ENCODE assay signal across 9 cellular contexts in the genomic region with DNA sequence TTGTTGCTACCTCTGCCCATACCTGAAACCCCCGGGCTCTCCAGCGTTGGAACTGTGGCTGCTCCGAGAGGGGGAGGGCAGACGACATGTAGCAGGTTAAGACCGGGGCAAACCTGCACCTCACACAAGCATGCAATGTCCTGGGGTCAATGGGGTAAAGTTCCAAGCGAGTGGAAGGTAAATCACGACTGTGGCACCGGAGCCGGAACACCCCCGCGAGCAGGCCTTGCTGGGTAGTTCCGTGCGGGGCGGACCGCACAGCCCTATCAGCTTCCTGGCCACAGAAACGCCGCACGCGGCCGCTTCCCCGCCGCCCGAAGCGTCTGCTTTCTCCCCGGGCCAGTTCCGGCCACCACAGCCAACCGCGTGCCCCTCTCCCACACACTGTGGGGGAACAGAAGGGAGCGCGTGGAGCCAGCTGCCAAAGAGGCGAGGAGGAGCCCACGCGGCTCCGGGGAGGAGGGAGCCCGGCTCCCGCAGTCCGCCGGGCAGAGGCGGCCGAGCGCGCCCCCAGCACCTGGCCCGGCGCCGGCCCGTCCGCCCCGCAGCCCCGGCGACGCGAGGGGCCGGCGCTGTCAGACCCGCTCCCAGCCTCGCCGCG. TPM values are rescaled to one million over a fixed set of nuclear protein-coding genes. Genes with fewer than 3 reads are reported as not detected.
DNase-seq lines count a peak whose midpoint lies in the region; ATAC-seq and TF ChIP-seq lines count a peak whose summit lies in the region.
"Had no signal": no experiment of that assay in that cellular context is flagged by ENCODE, and none has a peak within 500 bp of the region (broad histone marks: within the 10 kb centered on the region; RNA-seq: fewer than 3 reads in every experiment).

No MANE protein-coding gene starts in this region.

- H3K4me3 Mint-ChIP-seq in T-cell: peak overlapping the region; percentile 49 to 56 (median 51)

- H3K9me3 ChIP-seq in duodenal mucosa (ENCODE audit: control insufficient read depth in 1 of 2, low read length in 2 of 2) (no peaks in the 10 kb centered on the region), upper lobe of right lung (no peaks in the 10 kb centered on the region)
- H3K9me3 ChIP-seq: neutrophil had no signal

- H3K27me3 Mint-ChIP-seq in T-cell: peaks cover 45 to 66% of the 10 kb centered on the region in 2 donors

- DNase-seq in AG08395 (ENCODE audit: low spot score) (peak; percentile 11), GM13976 (ENCODE audit: low spot score) (peak; percentile 64), T-cell (peak in 8 of 34 experiments; percentile 6 to 27 (median 11)), mesenteric fat pad (ENCODE audit: low spot score) (peak; percentile 89), upper lobe of right lung (no peak)

- CTCF ChIA-PET in T-cell (lab: Charles Lee): interaction anchor here in 1 of 2 donors (0.5 kb wide), 1 partner anchor 1134 kb away, joined by 6 read pairs; no protein-coding TSS in a partner anchor

- no peaks in the 10 kb centered on the region for H3K36me3 Mint-ChIP-seq in T-cell

- in situ Hi-C loops in GM13976 (cut with MboI; ENCODE audit: low sequenced_read_pairs, unreplicated experiment): no loop called here

- H3K4me3 ChIP-seq in duodenal mucosa (ENCODE audit: low read depth in 1 of 2, low read length in 2 of 2) (peak overlapping the region; percentile 55 to 61), upper lobe of right lung (peak overlapping the region; percentile 44)

- no peak for TF ChIP-seq CTCF in GM13976 (IDR thresholded peaks at IDR 0.05; ENCODE audit: borderline replicate concordance, control extremely low read depth, extremely low read depth, insufficient read depth, missing control alignments)
- TF ChIP-seq CTCF in upper lobe of right lung (IDR thresholded peaks at IDR 0.05): no peak

- POLR2A ChIA-PET in T-cell (lab: Charles Lee): no interaction called here

- H3K36me3 ChIP-seq in duodenal mucosa (ENCODE audit: control insufficient read depth in 1 of 2, insufficient read depth in 2 of 2, low read length in 2 of 2): no peaks in the 10 kb centered on the region
- no peaks in the 10 kb centered on the region for H3K36me3 ChIP-seq in upper lobe of right lung
- H3K36me3 ChIP-seq: neutrophil had no signal

- H3K4me1 Mint-ChIP-seq in T-cell: peaks cover 17 to 18% (median 18%) of the 10 kb centered on the region in 3 donors

- no peak overlapping the region for H3K27ac ChIP-seq in duodenal mucosa (ENCODE audit: low read depth, low read length)
- no peak overlapping the region for H3K27ac ChIP-seq in upper lobe of right lung
- H3K27ac ChIP-seq: neutrophil had no signal

- H3K27ac Mint-ChIP-seq in T-cell: no peak overlapping the region

- H3K9me3 Mint-ChIP-seq in T-cell: no peaks in the 10 kb centered on the region

- no peak overlapping the region for H3K9ac ChIP-seq in duodenal mucosa (ENCODE audit: low read depth in 1 of 2, low read length in 2 of 2)

- ATAC-seq in T-cell (replicated peaks in 1 of 4): peak; percentile 43 to 68 (median 60)
- ATAC-seq in upper lobe of right lung: peak; percentile 73
- ATAC-seq in HG03175 (IDR thresholded peaks at IDR 0.05; ENCODE audit: unreplicated experiment): no peak
- ATAC-seq in GM19023 (IDR thresholded peaks at IDR 0.05; ENCODE audit: unreplicated experiment): no peak

- peaks cover 10 to 17% of the 10 kb centered on the region in 2 donors for H3K4me1 ChIP-seq in duodenal mucosa (ENCODE audit: control insufficient read depth in 1 of 2, insufficient read depth in 2 of 2, low read length in 2 of 2)
- H3K4me1 ChIP-seq in upper lobe of right lung: peaks cover 10% of the 10 kb centered on the region

- intact Hi-C loops in upper lobe of right lung (cut with DNase I): no loop called here

- peaks cover 43 to 55% of the 10 kb centered on the region in 2 donors for H3K27me3 ChIP-seq in duodenal mucosa (ENCODE audit: control insufficient read depth in 1 of 2, insufficient read depth in 2 of 2, low read length in 2 of 2)
- H3K27me3 ChIP-seq in upper lobe of right lung: peaks cover 22% of the 10 kb centered on the region

RNA-seq across cellular contexts. Expression of a gene that starts 1.6 kb away (rescaled TPM):
- total RNA-seq in T-cell (1 to 10 TPM in 1 of 5 donors, under 1 TPM in 3, not detected in 1; 0.13 to 1.1 (median 0.60) TPM), mesenteric fat pad (8.3 TPM), upper lobe of right lung (8.1 TPM)

RNA-seq across cellular contexts. Expression of a gene that starts 49.7 kb away (rescaled TPM):
- total RNA-seq in T-cell (10 to 100 TPM in 4 of 5 donors, 1 to 10 TPM in 1; 9.1 to 26.2 (median 20.2) TPM), mesenteric fat pad (8.0 TPM), upper lobe of right lung (9.5 TPM)

Comparison
In these comparisons a context has a peak if more than half of its experiments do, and no peak if none do; other contexts are left out.
1. ATAC-seq: peak in T-cell (4 of 4) and upper lobe of right lung (single experiment); none in HG03175 (single experiment) and GM19023 (single experiment).